Comparison of ENCODE assay signal across 15 cellular contexts in genomic region chr10:125105155-125105554, GRCh38. TPM values are rescaled to one million over a fixed set of nuclear protein-coding genes. Genes with fewer than 3 reads are reported as not detected.
A peak's percentile ranks its signal among the peaks of the same experiment; 100 is the strongest.
DNase-seq lines count a peak whose midpoint lies in the region; ATAC-seq and TF ChIP-seq lines count a peak whose summit lies in the region.
"Had no signal": no experiment of that assay in that cellular context is flagged by ENCODE, and none has a peak within 500 bp of the region (broad histone marks: within the 10 kb centered on the region; RNA-seq: fewer than 3 reads in every experiment).

No MANE protein-coding gene starts in this region.

- H3K27ac Mint-ChIP-seq in GM23338 (no peak overlapping the region), WTC11 (no peak overlapping the region), immature natural killer cell (peak overlapping the region; percentile 38 to 76 (median 57))
- H3K27ac Mint-ChIP-seq: B cell; CD8-positive, alpha-beta T cell had no signal

- peak overlapping the region; percentile 41 for H3K27ac ChIP-seq in GM23338 (ENCODE audit: low read depth)
- no peak overlapping the region for H3K27ac ChIP-seq in sigmoid colon
- no peak overlapping the region for H3K27ac ChIP-seq in testis
- H3K27ac ChIP-seq: HL-60 had no signal

- no peak for ATAC-seq in GM23338
- ATAC-seq in WTC11: no peak
- no peak for ATAC-seq in GM19467 (IDR thresholded peaks at IDR 0.05; ENCODE audit: unreplicated experiment)
- ATAC-seq: CD8-positive, alpha-beta T cell; GM12878 had no signal

- H4K20me1 ChIP-seq in GM23338 (replicated peaks; ENCODE audit: insufficient read depth): peaks cover 91% of the 10 kb centered on the region

- H3K9me3 Mint-ChIP-seq in GM23338 (no peaks in the 10 kb centered on the region), WTC11 (no peaks in the 10 kb centered on the region), immature natural killer cell (no peaks in the 10 kb centered on the region)

- H3K27me3 ChIP-seq in GM23338 (ENCODE audit: insufficient read depth): no peaks in the 10 kb centered on the region
- no peaks in the 10 kb centered on the region for H3K27me3 ChIP-seq in sigmoid colon
- H3K27me3 ChIP-seq in testis: no peaks in the 10 kb centered on the region

- no peak for TF ChIP-seq EP300 in sigmoid colon (IDR thresholded peaks at IDR 0.05)

- intact Hi-C loops in sigmoid colon (cut with DNase I): no loop called here
- intact Hi-C loops in testis (cut with DNase I; ENCODE audit: low total_unique reads): no loop called here

- no peak overlapping the region; the same call in 2 of the 3 replicates for H3K4me3 Mint-ChIP-seq in GM23338
- no peak overlapping the region for H3K4me3 Mint-ChIP-seq in WTC11
- H3K4me3 Mint-ChIP-seq in immature natural killer cell: peak overlapping the region in 1 of 5 donors; percentile 5
- H3K4me3 Mint-ChIP-seq: B cell; CD14-positive monocyte; CD8-positive, alpha-beta T cell had no signal

- peak overlapping the region; percentile 67; the same call in 1 of the 2 replicates for H3K4me2 ChIP-seq in GM23338

- H3K79me2 ChIP-seq in GM23338 (replicated peaks; ENCODE audit: insufficient read depth): peaks cover 100% of the 10 kb centered on the region

- H3K27me3 Mint-ChIP-seq in GM23338 (ENCODE audit: insufficient read depth, low read depth, poor library complexity) (peaks cover 30% of the 10 kb centered on the region), WTC11 (ENCODE audit: low read depth) (no peaks in the 10 kb centered on the region), immature natural killer cell (ENCODE audit: low read depth in 3 of 3) (peaks cover 0 to 7% (median 0%) of the 10 kb centered on the region in 3 donors)

- H3F3A ChIP-seq in GM23338 (replicated peaks; ENCODE audit: low read depth): peaks cover 10% of the 10 kb centered on the region; the same call in 1 of the 2 replicates

- H3K4me1 ChIP-seq in GM23338 (ENCODE audit: insufficient read depth): peaks cover 76% of the 10 kb centered on the region
- peaks cover 0 to 15% (median 4%) of the 10 kb centered on the region in 4 donors for H3K4me1 ChIP-seq in sigmoid colon
- H3K4me1 ChIP-seq in testis: peaks cover 15% of the 10 kb centered on the region

- CTCF ChIA-PET in WTC11 (lab: Charles Lee): interaction anchor here (0.9 to 1.8 kb wide), 4 partner anchors 9 to 57 kb away, joined by 3 to 10 read pairs (median 5); no protein-coding TSS in a partner anchor

- H3K36me3 ChIP-seq in GM23338 (ENCODE audit: insufficient read depth) (peaks cover 33% of the 10 kb centered on the region), sigmoid colon (peaks cover 0 to 40% (median 11%) of the 10 kb centered on the region in 4 donors), testis (ENCODE audit: low read depth, missing control alignments) (no peaks in the 10 kb centered on the region)

- TF ChIP-seq POLR2A in sigmoid colon (IDR thresholded peaks at IDR 0.05): no peak
- TF ChIP-seq POLR2A in testis (IDR thresholded peaks at IDR 0.05): no peak

- H2AFZ ChIP-seq in GM23338: no peak overlapping the region

- DNase-seq in GM23338 (ENCODE audit: low spot score) (no peak), WTC11 (ENCODE audit: low spot score) (no peak), immature natural killer cell (no peak), sigmoid colon (peak; percentile 10), testis (no peak)
- no peak for DNase-seq in stimulated activated CD4-positive, alpha-beta T cell treated with anti-CD3 and anti-CD28 coated beads, Interleukin-12 subunit alpha, Interleukin-12 subunit beta, amount 100 ng/mL, for 4 hours
- no peak for DNase-seq in activated T-cell treated with anti-CD3 and anti-CD28 coated beads, Interleukin-2, amount 50 U/mL, for 1 hour
- DNase-seq: CD8-positive, alpha-beta T cell; COR-L47; HCEC 1CT had no signal

- H3K4me3 ChIP-seq in GM23338 (no peak overlapping the region), sigmoid colon (no peak overlapping the region), testis (no peak overlapping the region)
- H3K4me3 ChIP-seq: GM12878 had no signal

- peaks cover 77% of the 10 kb centered on the region for H3K4me1 Mint-ChIP-seq in GM23338
- H3K4me1 Mint-ChIP-seq in WTC11: peaks cover 82% of the 10 kb centered on the region
- H3K4me1 Mint-ChIP-seq in immature natural killer cell: peaks cover 90 to 99% of the 10 kb centered on the region in 2 donors
- H3K4me1 Mint-ChIP-seq: B cell had no signal

- H3K9me3 ChIP-seq in sigmoid colon (no peaks in the 10 kb centered on the region), testis (no peaks in the 10 kb centered on the region)

- TF ChIP-seq CTCF in GM23338 (conservative IDR thresholded peaks at IDR 0.05; ENCODE audit: low read depth in 2 of 2): no peak; a peak in 1 of 4 replicates
- TF ChIP-seq CTCF in WTC11 (IDR thresholded peaks at IDR 0.05): no peak
- TF ChIP-seq CTCF in sigmoid colon (IDR thresholded peaks at IDR 0.05): no peak
- TF ChIP-seq CTCF in testis (IDR thresholded peaks at IDR 0.05): no peak

- H3K36me3 Mint-ChIP-seq in GM23338 (ENCODE audit: low read depth) (peaks cover 93% of the 10 kb centered on the region), WTC11 (peaks cover 53% of the 10 kb centered on the region), immature natural killer cell (peaks cover 7 to 20% (median 16%) of the 10 kb centered on the region in 3 donors)
- H3K36me3 Mint-ChIP-seq: CD8-positive, alpha-beta T cell had no signal

- no peaks in the 10 kb centered on the region for H3K9me2 ChIP-seq in GM23338 (ENCODE audit: insufficient read depth)

- POLR2A ChIA-PET in WTC11 (lab: Charles Lee): no interaction called here

TF ChIP-seq in GM23338, 12 proteins besides CTCF, POLR2A, EP300 and RAD21 (continues in another document):
- TF ChIP-seq EZH2 (IDR thresholded peaks at IDR 0.05; ENCODE audit: low read depth, unreplicated experiment): no peak
- TF ChIP-seq NANOG (IDR thresholded peaks at IDR 0.05; ENCODE audit: borderline replicate concordance): no peak
- TF ChIP-seq ZNF114 (CRISPR knock-in tag; IDR thresholded peaks at IDR 0.05): no peak
- no peak for TF ChIP-seq POLR2AphosphoS5 (IDR thresholded peaks at IDR 0.05; ENCODE audit: low read depth)
- TF ChIP-seq JUNB (IDR thresholded peaks at IDR 0.05; ENCODE audit: unreplicated experiment): no peak
- no peak for TF ChIP-seq EZH2phosphoT487 (IDR thresholded peaks at IDR 0.05; ENCODE audit: unreplicated experiment)

TF ChIP-seq in WTC11, 78 proteins besides CTCF, POLR2A, EP300 and RAD21:
- TF ChIP-seq ZNF121 (CRISPR knock-in tag; IDR thresholded peaks at IDR 0.05) (peak; percentile 67; the same call in 1 of the 2 replicates), TCF7 (CRISPR knock-in tag; IDR thresholded peaks at IDR 0.05; ENCODE audit: low read depth) (no peak), HMGA2 (CRISPR knock-in tag; IDR thresholded peaks at IDR 0.05) (no peak), SMAD3 (CRISPR knock-in tag; IDR thresholded peaks at IDR 0.05; ENCODE audit: borderline replicate concordance) (no peak), SMAD4 (CRISPR knock-in tag; IDR thresholded peaks at IDR 0.05) (no peak), CDX4 (CRISPR knock-in tag; IDR thresholded peaks at IDR 0.05; ENCODE audit: borderline replicate concordance) (no peak), JAZF1 (CRISPR knock-in tag; IDR thresholded peaks at IDR 0.05) (no peak), NR2C2 (CRISPR knock-in tag; IDR thresholded peaks at IDR 0.05) (no peak)

RNA-seq across cellular contexts. Expression of gene CTBP2, which starts 55.2 kb away (rescaled TPM):
- 233 and 265 TPM in 2 replicates for total RNA-seq in GM23338 (2014; rRNA removed; shearing (Covaris generic))
- 133 and 138 TPM in 2 replicates for polyA plus RNA-seq in GM23338 (2016; fragmentation: Nextera tagmentation; extraction: Ambion mirVana)
- total RNA-seq in WTC11 (2021): 175 to 191 TPM (median 181 TPM) in 3 replicates
- polyA plus RNA-seq in immature natural killer cell: 100 to 1,000 TPM in 2 of 3 donors, 10 to 100 TPM in 1; 89.8 to 154 (median 131) TPM
- 10 to 100 TPM; 31.2 to 57.1 (median 47.5) TPM for total RNA-seq in sigmoid colon
- polyA plus RNA-seq in sigmoid colon: 10 to 100 TPM; 49.9 to 62.4 (median 52.0) TPM
- 10 to 100 TPM; 44.7 to 79.5 TPM for total RNA-seq in testis
- 52.4 TPM for polyA plus RNA-seq in testis (ENCODE audit: insufficient read depth, low read depth, low replicate concordance)

Comparison
In these comparisons a context has a peak if more than half of its experiments do, and no peak if none do; other contexts are left out.
1. H3K27ac Mint-ChIP-seq: peak in immature natural killer cell (6 of 6); none in GM23338 (single experiment) and WTC11 (single experiment).